ENCODE assay signal across 8 cellular contexts in the genomic region with DNA sequence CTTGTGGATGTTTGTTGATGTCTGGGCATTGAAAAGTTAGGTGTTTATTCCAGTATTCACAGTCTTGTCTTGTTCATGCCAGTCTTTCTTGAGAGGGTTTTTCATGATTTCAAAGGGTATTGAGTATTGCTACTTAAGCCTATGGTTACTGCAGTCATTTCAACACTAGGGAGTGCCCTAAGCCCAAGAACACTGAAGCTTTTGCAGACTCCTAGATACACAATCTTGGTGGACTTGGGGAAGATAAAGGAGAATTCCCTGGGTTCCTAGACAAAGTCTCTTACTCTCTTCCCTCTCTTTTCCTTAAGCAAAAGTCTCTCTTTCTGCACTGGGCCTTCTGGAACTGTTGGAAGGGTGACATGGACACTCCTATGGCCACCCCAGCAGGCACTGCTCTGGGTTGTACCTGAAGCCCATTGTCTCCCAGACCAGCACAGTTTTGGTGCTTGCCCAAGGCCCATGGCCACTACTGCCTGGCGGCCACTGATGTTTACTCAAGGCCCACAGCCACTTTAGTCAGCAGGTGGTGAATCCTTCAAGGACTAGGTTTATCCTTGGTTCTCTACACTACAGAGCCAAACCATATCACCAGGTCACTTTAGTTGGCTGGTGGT. TPM values are rescaled to one million over a fixed set of nuclear protein-coding genes. Genes with fewer than 3 reads are reported as not detected.
A peak's percentile ranks its signal among the peaks of the same experiment; 100 is the strongest.
DNase-seq lines count a peak whose midpoint lies in the region; ATAC-seq and TF ChIP-seq lines count a peak whose summit lies in the region.

No MANE protein-coding gene starts in this region.

- no peak for TF ChIP-seq CTCF in testis (IDR thresholded peaks at IDR 0.05)

- no peak for TF ChIP-seq POLR2A in testis (IDR thresholded peaks at IDR 0.05)

- CTCF ChIA-PET in activated CD4-positive, alpha-beta T cell treated with anti-CD3 and anti-CD28 coated beads for 36 hours (lab: Charles Lee) = interaction anchor here (0.8 to 1.0 kb wide), 2 partner anchors 13 to 139 kb away, joined by 4 read pairs; partner anchors contain the start of gene VPS50

- H3K27ac ChIP-seq in testis = no peak overlapping the region

- H3K4me1 ChIP-seq in testis = no peaks in the 10 kb centered on the region

- H3K27me3 Mint-ChIP-seq in activated CD4-positive, alpha-beta T cell treated with anti-CD3 and anti-CD28 coated beads for 36 hours = peaks cover 15% of the 10 kb centered on the region
- H3K27me3 Mint-ChIP-seq in activated naive CD8-positive, alpha-beta T cell treated with anti-CD3 and anti-CD28 coated beads for 36 hours = peaks cover 12% of the 10 kb centered on the region

- H3K4me3 ChIP-seq in testis = no peak overlapping the region

- no peaks in the 10 kb centered on the region for H3K9me3 ChIP-seq in testis

- H3K9me3 Mint-ChIP-seq in activated CD4-positive, alpha-beta T cell treated with anti-CD3 and anti-CD28 coated beads for 36 hours (ENCODE audit: low read depth) = peaks cover 16% of the 10 kb centered on the region
- peaks cover 15% of the 10 kb centered on the region for H3K9me3 Mint-ChIP-seq in activated naive CD8-positive, alpha-beta T cell treated with anti-CD3 and anti-CD28 coated beads for 36 hours

- intact Hi-C loops in activated CD4-positive, alpha-beta T cell treated with anti-CD3 and anti-CD28 coated beads for 36 hours (cut with DNase I, micrococcal nuclease) = loop anchor here (1.0 kb wide), 1 partner anchor 135 kb away; no protein-coding TSS in a partner anchor
- intact Hi-C loops in testis (cut with DNase I; ENCODE audit: low total_unique reads) = no loop called here

- DNase-seq in activated CD4-positive, alpha-beta T cell treated with anti-CD3 and anti-CD28 coated beads for 36 hours = no peak
- no peak for DNase-seq in activated CD4-positive, alpha-beta T cell treated with anti-CD3 and anti-CD28 coated beads, Interleukin-2, amount 50 U/mL, for 4 hours
- DNase-seq in kidney tubule cell (ENCODE audit: low spot score) (peak; percentile 50), inferior parietal cortex (ENCODE audit: extremely low spot score) (no peak), testis (no peak)
- DNase-seq in activated naive CD8-positive, alpha-beta T cell treated with anti-CD3 and anti-CD28 coated beads for 36 hours = no peak

- H3K4me3 Mint-ChIP-seq in activated CD4-positive, alpha-beta T cell treated with anti-CD3 and anti-CD28 coated beads for 36 hours = no peak overlapping the region
- no peak overlapping the region for H3K4me3 Mint-ChIP-seq in activated naive CD8-positive, alpha-beta T cell treated with anti-CD3 and anti-CD28 coated beads for 36 hours

- no peaks in the 10 kb centered on the region for H3K36me3 ChIP-seq in testis (ENCODE audit: low read depth, missing control alignments)

- POLR2A ChIA-PET in activated CD4-positive, alpha-beta T cell treated with anti-CD3 and anti-CD28 coated beads for 36 hours (lab: Charles Lee) = no interaction called here

- no peaks in the 10 kb centered on the region for H3K27me3 ChIP-seq in testis

- H3K27ac Mint-ChIP-seq in activated CD4-positive, alpha-beta T cell treated with anti-CD3 and anti-CD28 coated beads for 36 hours = no peak overlapping the region
- no peak overlapping the region for H3K27ac Mint-ChIP-seq in activated naive CD8-positive, alpha-beta T cell treated with anti-CD3 and anti-CD28 coated beads for 36 hours

- peak; percentile 57 for ATAC-seq in activated CD4-positive, alpha-beta T cell treated with anti-CD3 and anti-CD28 coated beads for 36 hours
- peak; percentile 61 for ATAC-seq in HG03025 (IDR thresholded peaks at IDR 0.05; ENCODE audit: low FRiP score, unreplicated experiment)
- ATAC-seq in SK-N-SH treated with all-trans-retinoic acid at 6 μM for 48 hours = peak; percentile 95

- H3K36me3 Mint-ChIP-seq in activated CD4-positive, alpha-beta T cell treated with anti-CD3 and anti-CD28 coated beads for 36 hours (ENCODE audit: low read depth) = no peaks in the 10 kb centered on the region
- no peaks in the 10 kb centered on the region for H3K36me3 Mint-ChIP-seq in activated naive CD8-positive, alpha-beta T cell treated with anti-CD3 and anti-CD28 coated beads for 36 hours

- WGBS in testis, 2 donors = 86 to 93% methylated on average over 1 of the region's 1 CpG

- H3K4me1 Mint-ChIP-seq in activated CD4-positive, alpha-beta T cell treated with anti-CD3 and anti-CD28 coated beads for 36 hours = no peaks in the 10 kb centered on the region
- H3K4me1 Mint-ChIP-seq in activated naive CD8-positive, alpha-beta T cell treated with anti-CD3 and anti-CD28 coated beads for 36 hours = no peaks in the 10 kb centered on the region

TF ChIP-seq in SK-N-SH treated with all-trans-retinoic acid at 6 μM for 48 hours, 23 proteins besides CTCF, POLR2A, EP300 and RAD21 (continues in another document):
- TF ChIP-seq BACH2 (CRISPR knock-in tag; IDR thresholded peaks at IDR 0.05; ENCODE audit: borderline replicate concordance) (no peak), CSDC2 (CRISPR knock-in tag; IDR thresholded peaks at IDR 0.05) (no peak), SNAI2 (CRISPR knock-in tag; IDR thresholded peaks at IDR 0.05) (no peak), PATZ1 (CRISPR knock-in tag; IDR thresholded peaks at IDR 0.05; ENCODE audit: borderline replicate concordance) (no peak), OSR1 (CRISPR knock-in tag; IDR thresholded peaks at IDR 0.05) (no peak), ESRRG (CRISPR knock-in tag; IDR thresholded peaks at IDR 0.05) (no peak), ZNF565 (CRISPR knock-in tag; conservative IDR thresholded peaks at IDR 0.05; ENCODE audit: low read depth) (no peak), ZNF8 (CRISPR knock-in tag; IDR thresholded peaks at IDR 0.05) (no peak), CSRNP3 (CRISPR knock-in tag; IDR thresholded peaks at IDR 0.05) (no peak), ARNTL (CRISPR knock-in tag; IDR thresholded peaks at IDR 0.05; ENCODE audit: borderline replicate concordance, low read depth) (no peak), PPARA (CRISPR knock-in tag; IDR thresholded peaks at IDR 0.05; ENCODE audit: borderline replicate concordance) (no peak), GLIS3 (CRISPR knock-in tag; IDR thresholded peaks at IDR 0.05) (no peak), ZNF70 (CRISPR knock-in tag; IDR thresholded peaks at IDR 0.05) (no peak), ISL1 (CRISPR knock-in tag; IDR thresholded peaks at IDR 0.05) (no peak)
- TF ChIP-seq, protein P1, sequence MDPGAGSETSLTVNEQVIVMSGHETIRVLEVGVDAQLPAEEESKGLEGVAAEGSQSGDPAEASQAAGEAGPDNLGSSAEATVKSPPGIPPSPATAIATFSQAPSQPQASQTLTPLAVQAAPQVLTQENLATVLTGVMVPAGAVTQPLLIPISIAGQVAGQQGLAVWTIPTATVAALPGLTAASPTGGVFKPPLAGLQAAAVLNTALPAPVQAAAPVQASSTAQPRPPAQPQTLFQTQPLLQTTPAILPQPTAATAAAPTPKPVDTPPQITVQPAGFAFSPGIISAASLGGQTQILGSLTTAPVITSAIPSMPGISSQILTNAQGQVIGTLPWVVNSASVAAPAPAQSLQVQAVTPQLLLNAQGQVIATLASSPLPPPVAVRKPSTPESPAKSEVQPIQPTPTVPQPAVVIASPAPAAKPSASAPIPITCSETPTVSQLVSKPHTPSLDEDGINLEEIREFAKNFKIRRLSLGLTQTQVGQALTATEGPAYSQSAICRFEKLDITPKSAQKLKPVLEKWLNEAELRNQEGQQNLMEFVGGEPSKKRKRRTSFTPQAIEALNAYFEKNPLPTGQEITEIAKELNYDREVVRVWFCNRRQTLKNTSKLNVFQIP (CRISPR knock-in tag; IDR thresholded peaks at IDR 0.05; ENCODE audit: borderline replicate concordance, low read depth) = no peak

RNA-seq across cellular contexts. Expression of gene SAMD9, which starts 24.9 kb away (rescaled TPM):
- 10 to 100 TPM; 10.2 to 10.7 TPM for total RNA-seq in activated CD4-positive, alpha-beta T cell treated with anti-CD3 and anti-CD28 coated beads for 36 hours
- 10 to 100 TPM; 16.8 to 17.1 TPM for total RNA-seq in activated naive CD8-positive, alpha-beta T cell treated with anti-CD3 and anti-CD28 coated beads for 36 hours
- total RNA-seq in testis = 1 to 10 TPM; 1.9 to 3.2 TPM
- polyA plus RNA-seq in testis (ENCODE audit: insufficient read depth, low read depth, low replicate concordance) = 0.73 TPM

RNA-seq across cellular contexts. Expression of gene SAMD9L, which starts 55.3 kb away (rescaled TPM):
- 10 to 100 TPM; 19.6 to 27.8 TPM for total RNA-seq in activated CD4-positive, alpha-beta T cell treated with anti-CD3 and anti-CD28 coated beads for 36 hours
- 10 to 100 TPM; 18.6 to 21.5 TPM for total RNA-seq in activated naive CD8-positive, alpha-beta T cell treated with anti-CD3 and anti-CD28 coated beads for 36 hours
- 1 to 10 TPM; 5.1 to 6.5 TPM for total RNA-seq in testis
- polyA plus RNA-seq in testis (ENCODE audit: insufficient read depth, low read depth, low replicate concordance) = 2.7 TPM
